Comparison of ENCODE assay signal across 26 cellular contexts in the genomic region with DNA sequence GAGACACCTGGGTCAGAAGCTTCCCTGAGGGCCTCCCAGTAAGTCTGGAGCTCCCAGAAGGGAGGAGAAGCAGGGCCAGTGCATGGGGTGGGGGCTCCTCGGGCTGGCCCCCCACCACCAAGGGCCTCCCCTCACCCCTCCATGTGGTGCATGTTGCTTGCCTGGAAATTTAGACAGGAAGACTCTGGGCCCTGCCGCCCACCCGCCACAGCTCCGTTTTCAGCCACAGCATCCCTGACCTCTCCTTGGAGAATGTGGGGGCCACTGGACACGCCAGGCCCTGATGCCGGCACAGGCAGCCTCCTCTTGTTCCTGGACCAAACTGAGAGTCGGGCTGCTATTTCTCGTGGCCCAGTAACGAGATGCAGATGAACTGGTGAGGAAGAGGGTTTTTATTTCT. TPM values are rescaled to one million over a fixed set of nuclear protein-coding genes. Genes with fewer than 3 reads are reported as not detected.
A peak's percentile ranks its signal among the peaks of the same experiment; 100 is the strongest.
DNase-seq lines count a peak whose midpoint lies in the region; ATAC-seq, FAIRE-seq and TF ChIP-seq lines count a peak whose summit lies in the region.
"Had no signal": no experiment of that assay in that cellular context is flagged by ENCODE, and none has a peak within 500 bp of the region (broad histone marks: within the 10 kb centered on the region; RNA-seq: fewer than 3 reads in every experiment).

No MANE protein-coding gene starts in this region.

- no peak overlapping the region for H3K4ac ChIP-seq in neuronal stem cell (ENCODE audit: low read length)

- in situ Hi-C loops in K562 (cut with MboI): no loop called here

- H3K27ac ChIP-seq in heart left ventricle (peak overlapping the region in 8 of 12 donors; percentile 34 to 100 (median 90)), Karpas-422 (ENCODE audit: low read length) (peak overlapping the region; percentile 62), K562 (ENCODE audit: extremely low read depth, low read depth, low read length) (no peak overlapping the region), neuronal stem cell (replicated peaks; ENCODE audit: low read length) (no peak overlapping the region)
- H3K27ac ChIP-seq: PC-9, SJCRH30 had no signal

- DNase-seq in heart left ventricle (no peak), Right ventricle myocardium inferior (ENCODE audit: missing footprints) (no peak), Karpas-422 (no peak), K562 (ENCODE audit: extremely low read depth in 1 of 4, low spot score in 3 of 4) (no peak), neuronal stem cell (ENCODE audit: low spot score) (no peak), GF-D8 (lab: John Stamatoyannopoulos, UW) (no peak), dermis blood vessel endothelial cell (no peak), DMS79 treated with DMSO at 0.1 percent for 48 hours (lab: John Stamatoyannopoulos, UW) (no peak)
- DNase-seq: activated T-cell treated with anti-CD3 and anti-CD28 coated beads, Interleukin-2, amount 50 U/mL, for 4 hours; COR-L47; DND-41; esophagus squamous epithelium; IMR-90; NCI-H1417; NCI-H2081 treated with DMSO at 0.1 percent for 48 hours; nucleus accumbens; PC-9; SJCRH30 had no signal

- TF ChIP-seq POLR2A in heart left ventricle (IDR thresholded peaks at IDR 0.05) (no peak), K562 (conservative IDR thresholded peaks at IDR 0.05) (no peak)

- H3K79me2 ChIP-seq in Karpas-422 (ENCODE audit: low read length) (peaks cover 44% of the 10 kb centered on the region), K562 (ENCODE audit: control insufficient read depth, insufficient read depth, low read length) (peaks cover 53% of the 10 kb centered on the region)

- no peaks in the 10 kb centered on the region for H3K9me2 ChIP-seq in Karpas-422 (replicated peaks; ENCODE audit: insufficient read depth, low read length)

- H3K23ac ChIP-seq in neuronal stem cell (ENCODE audit: low read depth, low read length, poor library complexity): peak overlapping the region; percentile 18

- WGBS in heart left ventricle, 4 donors: 84 to 91% (median 85%) methylated on average over 6 to 9 of the region's 9 CpGs
- 71% methylated on average over 9 of the region's 9 CpGs for WGBS in K562 (ENCODE audit: insufficient coverage, low coverage, missing lambda C conversion rate)
- no CpG with 5 or more reads among the region's 9 CpGs for WGBS in neuronal stem cell (ENCODE audit: extremely low coverage in 2 of 2, insufficient read length in 2 of 2, insufficient replicate concordance in 1 of 2), 2 donors

- POLR2A ChIA-PET in K562 (lab: Yijun Ruan, JAX): no interaction called here

- peak overlapping the region; percentile 17 for H2BK15ac ChIP-seq in neuronal stem cell (ENCODE audit: low read length)

- peak overlapping the region; percentile 82 for H2BK120ac ChIP-seq in neuronal stem cell (ENCODE audit: low read depth, low read length)

- peak overlapping the region; percentile 42 for H3K18ac ChIP-seq in neuronal stem cell (ENCODE audit: low read length)

- FAIRE-seq in K562 (lab: Jason Lieb, UNC): no peak
- FAIRE-seq: frontal cortex, keratinocyte, TTC549 had no signal

- H2AFZ ChIP-seq in Karpas-422 (ENCODE audit: low read length): no peak overlapping the region
- no peak overlapping the region for H2AFZ ChIP-seq in K562 (ENCODE audit: low read depth, low read length)
- H2AFZ ChIP-seq in neuronal stem cell (ENCODE audit: low read length): no peak overlapping the region
- H2AFZ ChIP-seq: PC-9 had no signal

- H2BK5ac ChIP-seq in neuronal stem cell (ENCODE audit: low read length): no peak overlapping the region

- H4K20me1 ChIP-seq in Karpas-422 (ENCODE audit: insufficient read depth, low read depth, low read length) (peaks cover 11% of the 10 kb centered on the region; the same call in 1 of the 2 replicates), K562 (replicated peaks; ENCODE audit: control insufficient read depth, insufficient read depth, low read length) (no peaks in the 10 kb centered on the region)

- H3K27me3 ChIP-seq in heart left ventricle (no peaks in the 10 kb centered on the region), Karpas-422 (ENCODE audit: low read length) (no peaks in the 10 kb centered on the region), K562 (ENCODE audit: control insufficient read depth in 2 of 2, insufficient read depth in 2 of 2, low read length in 2 of 2) (no peaks in the 10 kb centered on the region), neuronal stem cell (ENCODE audit: control insufficient read depth in 3 of 3, insufficient read depth in 3 of 3, low read depth in 1 of 3, low read length in 3 of 3) (peaks cover 0 to 20% (median 11%) of the 10 kb centered on the region in 3 experiments)
- H3K27me3 ChIP-seq: esophagus squamous epithelium had no signal

- H2AK5ac ChIP-seq in neuronal stem cell (ENCODE audit: low read depth, low read length): peak overlapping the region; percentile 79

- no peaks in the 10 kb centered on the region for H3K9me1 ChIP-seq in K562 (ENCODE audit: control insufficient read depth, insufficient read depth, low read length)

- TF ChIP-seq EP300 in K562 (IDR thresholded peaks at IDR 0.05; ENCODE audit: low read length): no peak

- H3K4me1 ChIP-seq in heart left ventricle: peaks cover 3 to 50% (median 29%) of the 10 kb centered on the region in 12 donors
- peaks cover 44% of the 10 kb centered on the region for H3K4me1 ChIP-seq in Karpas-422 (ENCODE audit: low read length)
- H3K4me1 ChIP-seq in K562 (replicated peaks in 1 of 2; ENCODE audit: control insufficient read depth in 2 of 2, insufficient read depth in 2 of 2, low read length in 2 of 2): peaks cover 18 to 87% of the 10 kb centered on the region in 2 experiments; a peak in 4 of 5 replicates
- H3K4me1 ChIP-seq in neuronal stem cell (ENCODE audit: control insufficient read depth in 2 of 2, insufficient read depth in 1 of 2, low read depth in 1 of 2, low read length in 2 of 2): peaks cover 18 to 27% of the 10 kb centered on the region in 2 donors

- H3K4me2 ChIP-seq in Karpas-422 (ENCODE audit: low read depth, low read length, poor library complexity, severe bottlenecking): peak overlapping the region; percentile 29
- no peak overlapping the region for H3K4me2 ChIP-seq in K562 (ENCODE audit: insufficient read depth, low read length)
- no peak overlapping the region for H3K4me2 ChIP-seq in neuronal stem cell (ENCODE audit: insufficient read depth, low read length, poor library complexity, severe bottlenecking)
- H3K4me2 ChIP-seq: PC-9, smooth muscle cell had no signal

- no peaks in the 10 kb centered on the region for H3K9me3 ChIP-seq in heart left ventricle
- no peaks in the 10 kb centered on the region for H3K9me3 ChIP-seq in Karpas-422 (ENCODE audit: low read length)
- no peaks in the 10 kb centered on the region for H3K9me3 ChIP-seq in K562 (replicated peaks; ENCODE audit: control insufficient read depth, insufficient read depth, low read depth, low read length)
- H3K9me3 ChIP-seq in neuronal stem cell (replicated peaks in 1 of 2; ENCODE audit: control insufficient read depth in 2 of 2, insufficient read depth in 1 of 2, low read depth in 1 of 2, low read length in 2 of 2): no peaks in the 10 kb centered on the region
- H3K9me3 ChIP-seq: esophagus squamous epithelium, HAP-1, SJCRH30 had no signal

- H3K4me3 ChIP-seq in heart left ventricle: no peak overlapping the region
- H3K4me3 ChIP-seq in Karpas-422 (ENCODE audit: low read length): no peak overlapping the region
- H3K4me3 ChIP-seq in K562: no peak overlapping the region
- no peak overlapping the region for H3K4me3 ChIP-seq in neuronal stem cell (ENCODE audit: low read length in 2 of 2)
- H3K4me3 ChIP-seq: esophagus squamous epithelium, GM12878, HAP-1, lung, PC-9, smooth muscle cell had no signal

- CTCF ChIA-PET in K562 (lab: Yijun Ruan, JAX; ENCODE audit: low intra/inter-chr PET ratio): no interaction called here

- peaks cover 0 to 5% (median 0%) of the 10 kb centered on the region in 9 donors for H3K36me3 ChIP-seq in heart left ventricle
- H3K36me3 ChIP-seq in Karpas-422 (ENCODE audit: insufficient read depth, low read length): 0 out of 2 replicates have a peak, but pooled peaks cover 4% of the 10 kb centered on the region
- H3K36me3 ChIP-seq in K562 (ENCODE audit: control insufficient read depth, insufficient read depth, low read length): peaks cover 20% of the 10 kb centered on the region; the same call in 1 of the 3 replicates
- H3K36me3 ChIP-seq in neuronal stem cell (replicated peaks in 1 of 2; ENCODE audit: control insufficient read depth in 2 of 2, insufficient read depth in 2 of 2, low read length in 2 of 2): peaks cover 5 to 15% of the 10 kb centered on the region in 2 donors
- H3K36me3 ChIP-seq: SJCRH30 had no signal

- H3K79me1 ChIP-seq in neuronal stem cell (ENCODE audit: low read depth, low read length): peaks cover 13% of the 10 kb centered on the region

- ATAC-seq in heart left ventricle (no peak), Right ventricle myocardium inferior (no peak), K562 (no peak)
- ATAC-seq: activated T-cell treated with anti-CD3 and anti-CD28 coated beads, Interleukin-2, amount 50 U/mL, for 4 hours; GM12878 had no signal

- no peak overlapping the region for H4K91ac ChIP-seq in neuronal stem cell (ENCODE audit: low read depth, low read length, poor library complexity)

- no peak for TF ChIP-seq RAD21 in K562 (CRISPR knock-in tag; conservative IDR thresholded peaks at IDR 0.05 in 1 of 2, IDR thresholded peaks at IDR 0.05 in 1 of 2)

- H2BK12ac ChIP-seq in neuronal stem cell (ENCODE audit: low read length): no peak overlapping the region

- no peak overlapping the region for H3K14ac ChIP-seq in neuronal stem cell (ENCODE audit: low read length)

- intact Hi-C loops in heart left ventricle (cut with DNase I): no loop called here
- intact Hi-C loops in Right ventricle myocardium inferior (cut with DNase I): no loop called here
- intact Hi-C loops in K562 (cut with micrococcal nuclease): loop anchor here (5.0 kb wide), 1 partner anchor 38 kb away; a partner anchor contains a TSS

- TF ChIP-seq CTCF in heart left ventricle (IDR thresholded peaks at IDR 0.05): no peak
- TF ChIP-seq CTCF in K562 (IDR thresholded peaks at IDR 0.05 in 2 of 3, conservative IDR thresholded peaks at IDR 0.05 in 1 of 3; ENCODE audit: insufficient read depth in 2 of 3, low read depth in 1 of 3, low read length in 3 of 3): no peak

- no TSS peak for BruUV-seq in K562 (replicated peaks; lab: Mats Ljungman, UMichigan)

- H3K9ac ChIP-seq in Karpas-422 (ENCODE audit: low read length): peak overlapping the region; percentile 51
- peak overlapping the region in 1 of 2 experiments; percentile 74; a peak in 2 of 4 replicates for H3K9ac ChIP-seq in K562 (ENCODE audit: insufficient read depth in 1 of 2, low read depth in 2 of 2, low read length in 2 of 2)
- no peak overlapping the region for H3K9ac ChIP-seq in neuronal stem cell (ENCODE audit: low read depth, low read length, poor library complexity)

- H4K8ac ChIP-seq in neuronal stem cell (ENCODE audit: low read depth, low read length): no peak overlapping the region

RNA-seq across cellular contexts. Expression of a gene that starts 2.7 kb away (rescaled TPM):
- total RNA-seq in heart left ventricle (100 to 1,000 TPM in 2 of 9 donors, 10 to 100 TPM in 7; 39.6 to 187 (median 44.7) TPM), Right ventricle myocardium inferior (53.5 TPM), K562 (2014; rRNA removed) (198 and 279 TPM in 2 replicates), K562 (2014; rRNA removed; fragmentation: Illumina TruSeq; extraction: Trizol) (22.9 and 36.2 TPM in 2 replicates), K562 (2015; rRNA removed; fragmentation: Illumina TruSeq; extraction: Trizol) (75.4 and 76.5 TPM in 2 replicates), K562 (2021) (177 and 184 TPM in 2 replicates), dermis blood vessel endothelial cell (76.4 and 83.6 TPM in 2 replicates)
- polyA plus RNA-seq in heart left ventricle (100 to 1,000 TPM; 101 to 165 TPM), K562 (2011; rRNA removed) (105 and 115 TPM in 2 replicates), K562 (2014; fragmentation: Illumina TruSeq; extraction: Trizol) (80.9 and 91.6 TPM in 2 replicates), K562 (2014; fragmentation: Nextera tagmentation; extraction: Ambion mirVana) (10 to 100 TPM in 1 of 2 experiments, 1 to 10 TPM in 1; 7.3 to 11.6 TPM), K562 (2014; rRNA removed) (262 and 265 TPM in 2 replicates)
- total RNA-seq in Karpas-422 (2014; rRNA removed; shearing (Covaris generic); ENCODE audit: low replicate concordance): 149 and 293 TPM in 2 replicates
- 30.5 and 94.1 TPM in 2 replicates for total RNA-seq in K562 (2011; cell fraction: chromatin; rRNA removed; ENCODE audit: low replicate concordance)
- 171 and 175 TPM in 2 replicates for total RNA-seq in K562 (2011; cell fraction: nucleolus; rRNA removed)
- total RNA-seq in K562 (2011; cell fraction: nucleoplasm; rRNA removed): 71.2 and 82.5 TPM in 2 replicates
- polyA plus RNA-seq in K562 (2011; cell fraction: cytosol; rRNA removed): 139 and 392 TPM in 2 replicates
- polyA plus RNA-seq in K562 (2011; cell fraction: nucleus; rRNA removed): 292 and 379 TPM in 2 replicates
- 145 and 152 TPM in 2 replicates for polyA plus RNA-seq in K562 (2012)
- 8.4 and 17.6 TPM in 2 replicates for polyA minus RNA-seq in K562 (2011; rRNA and poly(A)+ RNA removed)
- polyA minus RNA-seq in K562 (2011; cell fraction: cytosol; rRNA and poly(A)+ RNA removed): 56.4 and 65.7 TPM in 2 replicates
- 80.4 and 108 TPM in 2 replicates for polyA minus RNA-seq in K562 (2011; cell fraction: nucleus; rRNA and poly(A)+ RNA removed)
- 56.9 TPM for polyA plus RNA-seq in neuronal stem cell (2013, experiment 1 of 2)
- polyA plus RNA-seq in neuronal stem cell (2013, experiment 2 of 2): 56.4 TPM

RNA-seq across cellular contexts. Expression of a gene that starts 2.8 kb away (rescaled TPM):
- 100 to 1,000 TPM in 4 of 9 donors, 10 to 100 TPM in 5; 52.3 to 219 (median 89.5) TPM for total RNA-seq in heart left ventricle
- polyA plus RNA-seq in heart left ventricle: 100 to 1,000 TPM in 1 of 2 donors, 10 to 100 TPM in 1; 97.0 to 321 TPM
- total RNA-seq in Right ventricle myocardium inferior: 194 TPM
- total RNA-seq in Karpas-422 (2014; rRNA removed; shearing (Covaris generic); ENCODE audit: low replicate concordance): 41.7 and 137 TPM in 2 replicates
- total RNA-seq in K562 (2011; cell fraction: chromatin; rRNA removed; ENCODE audit: low replicate concordance): 33.6 and 106 TPM in 2 replicates
- 86.7 and 90.7 TPM in 2 replicates for total RNA-seq in K562 (2011; cell fraction: nucleolus; rRNA removed)
- 54.1 and 55.3 TPM in 2 replicates for total RNA-seq in K562 (2011; cell fraction: nucleoplasm; rRNA removed)
- 120 and 148 TPM in 2 replicates for total RNA-seq in K562 (2014; rRNA removed)
- 3.4 and 6.3 TPM in 2 replicates for total RNA-seq in K562 (2014; rRNA removed; fragmentation: Illumina TruSeq; extraction: Trizol)
- total RNA-seq in K562 (2015; rRNA removed; fragmentation: Illumina TruSeq; extraction: Trizol): 55.8 and 56.1 TPM in 2 replicates
- total RNA-seq in K562 (2021): 110 and 124 TPM in 2 replicates
- polyA plus RNA-seq in K562 (2011; rRNA removed): 35.2 and 47.4 TPM in 2 replicates
- 70.6 and 207 TPM in 2 replicates for polyA plus RNA-seq in K562 (2011; cell fraction: cytosol; rRNA removed)
- polyA plus RNA-seq in K562 (2011; cell fraction: nucleus; rRNA removed): 72.7 and 125 TPM in 2 replicates
- polyA plus RNA-seq in K562 (2012): 63.1 and 76.1 TPM in 2 replicates
- polyA plus RNA-seq in K562 (2014; fragmentation: Illumina TruSeq; extraction: Trizol): 12.8 and 40.4 TPM in 2 replicates
- 1 to 10 TPM in 1 of 2 experiments, under 1 TPM in 1; 0.80 to 3.5 TPM for polyA plus RNA-seq in K562 (2014; fragmentation: Nextera tagmentation; extraction: Ambion mirVana)
- 111 and 123 TPM in 2 replicates for polyA plus RNA-seq in K562 (2014; rRNA removed)
- polyA minus RNA-seq in K562 (2011; rRNA and poly(A)+ RNA removed): 5.2 and 5.6 TPM in 2 replicates
- polyA minus RNA-seq in K562 (2011; cell fraction: cytosol; rRNA and poly(A)+ RNA removed): 19.4 and 28.1 TPM in 2 replicates
- 21.5 and 23.7 TPM in 2 replicates for polyA minus RNA-seq in K562 (2011; cell fraction: nucleus; rRNA and poly(A)+ RNA removed)
- 10.3 TPM for polyA plus RNA-seq in neuronal stem cell (2013, experiment 1 of 2)
- 10.5 TPM for polyA plus RNA-seq in neuronal stem cell (2013, experiment 2 of 2)
- 11.2 and 12.6 TPM in 2 replicates for total RNA-seq in dermis blood vessel endothelial cell

RNA-seq across cellular contexts. Expression of a gene that starts 8.1 kb away (rescaled TPM):
- 1 to 10 TPM in 1 of 9 donors, under 1 TPM in 8; 0.15 to 1.1 (median 0.25) TPM for total RNA-seq in heart left ventricle
- under 1 TPM; 0.30 to 0.51 TPM for polyA plus RNA-seq in heart left ventricle
- 0.16 TPM for total RNA-seq in Right ventricle myocardium inferior
- 0.22 TPM in 1 of 2 replicates, not detected in the other for total RNA-seq in Karpas-422 (2014; rRNA removed; shearing (Covaris generic); ENCODE audit: low replicate concordance)
- total RNA-seq in K562 (2011; cell fraction: chromatin; rRNA removed; ENCODE audit: low replicate concordance): 0.83 and 4.1 TPM in 2 replicates
- total RNA-seq in K562 (2011; cell fraction: nucleolus; rRNA removed): 3.3 and 3.8 TPM in 2 replicates
- 1.8 and 2.3 TPM in 2 replicates for total RNA-seq in K562 (2011; cell fraction: nucleoplasm; rRNA removed)
- total RNA-seq in K562 (2014; rRNA removed): 0.50 and 0.57 TPM in 2 replicates
- not detected in 2 replicates for total RNA-seq in K562 (2014; rRNA removed; fragmentation: Illumina TruSeq; extraction: Trizol)
- total RNA-seq in K562 (2015; rRNA removed; fragmentation: Illumina TruSeq; extraction: Trizol): 0.11 and 0.14 TPM in 2 replicates
- total RNA-seq in K562 (2021): 0.85 and 1.1 TPM in 2 replicates
- 0.18 and 0.22 TPM in 2 replicates for polyA plus RNA-seq in K562 (2011; rRNA removed)
- 0.29 and 2.5 TPM in 2 replicates for polyA plus RNA-seq in K562 (2011; cell fraction: cytosol; rRNA removed)
- polyA plus RNA-seq in K562 (2011; cell fraction: nucleus; rRNA removed): 0.56 and 2.4 TPM in 2 replicates
- polyA plus RNA-seq in K562 (2012): 0.61 and 1.5 TPM in 2 replicates
- polyA plus RNA-seq in K562 (2014; fragmentation: Illumina TruSeq; extraction: Trizol): 0.14 TPM in 1 of 2 replicates, not detected in the other
- not detected for polyA plus RNA-seq in K562 (2014; fragmentation: Nextera tagmentation; extraction: Ambion mirVana)
- polyA plus RNA-seq in K562 (2014; rRNA removed): 0.30 and 0.54 TPM in 2 replicates
- 0.12 and 0.14 TPM in 2 replicates for polyA minus RNA-seq in K562 (2011; rRNA and poly(A)+ RNA removed)
- polyA minus RNA-seq in K562 (2011; cell fraction: cytosol; rRNA and poly(A)+ RNA removed): 0.73 and 1.1 TPM in 2 replicates
- polyA minus RNA-seq in K562 (2011; cell fraction: nucleus; rRNA and poly(A)+ RNA removed): 0.44 and 0.81 TPM in 2 replicates
- polyA plus RNA-seq in neuronal stem cell (2013, experiment 1 of 2): 13.8 TPM
- 12.6 TPM for polyA plus RNA-seq in neuronal stem cell (2013, experiment 2 of 2)
- 0.14 and 0.17 TPM in 2 replicates for total RNA-seq in dermis blood vessel endothelial cell
- total RNA-seq: A172, IMR-90, smooth muscle cell had no signal
- polyA plus RNA-seq: keratinocyte had no signal

RNA-seq across cellular contexts. Expression of a gene that starts 10.3 kb away (rescaled TPM):
- total RNA-seq in heart left ventricle (10 to 100 TPM in 2 of 9 donors, 1 to 10 TPM in 7; 3.7 to 17.4 (median 8.6) TPM), Right ventricle myocardium inferior (7.7 TPM), K562 (2014; rRNA removed) (4.9 and 6.5 TPM in 2 replicates), K562 (2014; rRNA removed; fragmentation: Illumina TruSeq; extraction: Trizol) (0.80 and 1.3 TPM in 2 replicates), K562 (2015; rRNA removed; fragmentation: Illumina TruSeq; extraction: Trizol) (3.0 and 3.3 TPM in 2 replicates), K562 (2021) (10.0 and 12.6 TPM in 2 replicates), dermis blood vessel endothelial cell (10.7 and 15.1 TPM in 2 replicates)
- polyA plus RNA-seq in heart left ventricle (10 to 100 TPM in 1 of 2 donors, 1 to 10 TPM in 1; 5.1 to 10.9 TPM), K562 (2011; rRNA removed) (5.7 and 9.4 TPM in 2 replicates), K562 (2014; fragmentation: Illumina TruSeq; extraction: Trizol) (1.4 and 4.3 TPM in 2 replicates), K562 (2014; fragmentation: Nextera tagmentation; extraction: Ambion mirVana) (under 1 TPM; 0.44 to 0.46 TPM), K562 (2014; rRNA removed) (8.1 and 10.6 TPM in 2 replicates)
- 37.2 and 55.2 TPM in 2 replicates for total RNA-seq in Karpas-422 (2014; rRNA removed; shearing (Covaris generic); ENCODE audit: low replicate concordance)
- 25.8 and 70.2 TPM in 2 replicates for total RNA-seq in K562 (2011; cell fraction: chromatin; rRNA removed; ENCODE audit: low replicate concordance)
- total RNA-seq in K562 (2011; cell fraction: nucleolus; rRNA removed): 50.4 and 60.9 TPM in 2 replicates
- 29.8 and 30.4 TPM in 2 replicates for total RNA-seq in K562 (2011; cell fraction: nucleoplasm; rRNA removed)
- 3.8 and 9.9 TPM in 2 replicates for polyA plus RNA-seq in K562 (2011; cell fraction: cytosol; rRNA removed)
- 72.9 and 107 TPM in 2 replicates for polyA plus RNA-seq in K562 (2011; cell fraction: nucleus; rRNA removed)
- 6.3 and 9.5 TPM in 2 replicates for polyA plus RNA-seq in K562 (2012)
- polyA minus RNA-seq in K562 (2011; rRNA and poly(A)+ RNA removed): 1.0 and 1.4 TPM in 2 replicates
- 2.6 and 4.5 TPM in 2 replicates for polyA minus RNA-seq in K562 (2011; cell fraction: cytosol; rRNA and poly(A)+ RNA removed)
- polyA minus RNA-seq in K562 (2011; cell fraction: nucleus; rRNA and poly(A)+ RNA removed): 20.9 and 23.9 TPM in 2 replicates
- polyA plus RNA-seq in neuronal stem cell (2013, experiment 1 of 2): 16.6 TPM
- polyA plus RNA-seq in neuronal stem cell (2013, experiment 2 of 2): 15.8 TPM

RNA-seq across cellular contexts. Expression of a gene that starts 29.1 kb away (rescaled TPM):
- 100 to 1,000 TPM in 1 of 9 donors, 10 to 100 TPM in 8; 33.7 to 102 (median 83.5) TPM for total RNA-seq in heart left ventricle
- 100 to 1,000 TPM in 1 of 2 donors, 10 to 100 TPM in 1; 77.2 to 143 TPM for polyA plus RNA-seq in heart left ventricle
- 86.0 TPM for total RNA-seq in Right ventricle myocardium inferior
- 73.8 and 114 TPM in 2 replicates for total RNA-seq in Karpas-422 (2014; rRNA removed; shearing (Covaris generic); ENCODE audit: low replicate concordance)
- total RNA-seq in K562 (2011; cell fraction: chromatin; rRNA removed; ENCODE audit: low replicate concordance): 214 and 929 TPM in 2 replicates
- total RNA-seq in K562 (2011; cell fraction: nucleolus; rRNA removed): 1,026 and 1,077 TPM in 2 replicates
- total RNA-seq in K562 (2011; cell fraction: nucleoplasm; rRNA removed): 329 and 385 TPM in 2 replicates
- total RNA-seq in K562 (2014; rRNA removed): 116 and 158 TPM in 2 replicates
- 18.6 and 26.7 TPM in 2 replicates for total RNA-seq in K562 (2014; rRNA removed; fragmentation: Illumina TruSeq; extraction: Trizol)
- total RNA-seq in K562 (2015; rRNA removed; fragmentation: Illumina TruSeq; extraction: Trizol): 83.6 and 87.9 TPM in 2 replicates
- total RNA-seq in K562 (2021): 267 TPM in 2 replicates
- 118 and 173 TPM in 2 replicates for polyA plus RNA-seq in K562 (2011; rRNA removed)
- polyA plus RNA-seq in K562 (2011; cell fraction: cytosol; rRNA removed): 121 and 296 TPM in 2 replicates
- 1,454 and 2,407 TPM in 2 replicates for polyA plus RNA-seq in K562 (2011; cell fraction: nucleus; rRNA removed)
- 192 and 214 TPM in 2 replicates for polyA plus RNA-seq in K562 (2012)
- polyA plus RNA-seq in K562 (2014; fragmentation: Illumina TruSeq; extraction: Trizol): 112 and 139 TPM in 2 replicates
- polyA plus RNA-seq in K562 (2014; fragmentation: Nextera tagmentation; extraction: Ambion mirVana): 1 to 10 TPM; 5.0 to 6.8 TPM
- 373 and 378 TPM in 2 replicates for polyA plus RNA-seq in K562 (2014; rRNA removed)
- polyA minus RNA-seq in K562 (2011; rRNA and poly(A)+ RNA removed): 14.4 and 20.6 TPM in 2 replicates
- polyA minus RNA-seq in K562 (2011; cell fraction: cytosol; rRNA and poly(A)+ RNA removed): 48.0 and 67.2 TPM in 2 replicates
- polyA minus RNA-seq in K562 (2011; cell fraction: nucleus; rRNA and poly(A)+ RNA removed): 214 and 219 TPM in 2 replicates
- polyA plus RNA-seq in neuronal stem cell (2013, experiment 1 of 2): 68.0 TPM
- 63.4 TPM for polyA plus RNA-seq in neuronal stem cell (2013, experiment 2 of 2)
- 32.9 and 49.0 TPM in 2 replicates for total RNA-seq in dermis blood vessel endothelial cell

Comparison
In these comparisons a context has a peak if more than half of its experiments do, and no peak if none do; other contexts are left out.
1. H3K27ac ChIP-seq: peak in heart left ventricle (8 of 12) and Karpas-422 (single experiment); none in K562 (single experiment) and neuronal stem cell (single experiment).